In genomic region chr5:18745988-18746615, GRCh38 we compare ENCODE assay signal across 8 cellular contexts.
A peak's percentile ranks its signal among the peaks of the same experiment; 100 is the strongest.
DNase-seq lines count a peak whose midpoint lies in the region; ATAC-seq lines count a peak whose summit lies in the region.

No MANE protein-coding gene starts in this region.

- DNase-seq in activated CD4-positive, CD25-positive, alpha-beta regulatory T cell treated with anti-CD3 and anti-CD28 coated beads, Interleukin-2, amount 50 U/mL, for 72 hours, result no peak
- peak; percentile 1 for DNase-seq in NCI-H1048 (lab: John Stamatoyannopoulos, UW)
- peak in 1 of 2 donors; percentile 35 for DNase-seq in central memory CD8-positive, alpha-beta T cell (ENCODE audit: low spot score in 2 of 2)
- peak; percentile 79 for DNase-seq in natural killer cell treated with Interleukin-12 subunit alpha and Interleukin-12 subunit beta and Interleukin-15 and Interleukin-18, amount 100 ng/mL, for 72 hours (ENCODE audit: low spot score)
- no peak for DNase-seq in GM03348 (ENCODE audit: low spot score)

- peaks cover 35% of the 10 kb centered on the region for H3K4me1 Mint-ChIP-seq in T-helper 1 cell treated with Interleukin-12 subunit alpha and Interleukin-12 subunit beta and Interleukin-4 antibody, amounts not matched to agents 30 μg/mL and 1 μg/mL, for 36 hours (ENCODE audit: low read depth)
- peaks cover 42% of the 10 kb centered on the region for H3K4me1 Mint-ChIP-seq in central memory CD8-positive, alpha-beta T cell
- peaks cover 40 to 56% of the 10 kb centered on the region in 2 donors for H3K4me1 Mint-ChIP-seq in natural killer cell treated with Interleukin-12 subunit alpha and Interleukin-12 subunit beta and Interleukin-15 and Interleukin-18, amount 100 ng/mL, for 72 hours (ENCODE audit: low read depth in 2 of 2)

- peaks cover 29% of the 10 kb centered on the region for H3K36me3 Mint-ChIP-seq in T-helper 1 cell treated with Interleukin-12 subunit alpha and Interleukin-12 subunit beta and Interleukin-4 antibody, amounts not matched to agents 30 μg/mL and 1 μg/mL, for 36 hours (ENCODE audit: low read depth)
- peaks cover 18% of the 10 kb centered on the region for H3K36me3 Mint-ChIP-seq in central memory CD8-positive, alpha-beta T cell (ENCODE audit: insufficient read depth)
- no peaks in the 10 kb centered on the region for H3K36me3 Mint-ChIP-seq in natural killer cell treated with Interleukin-12 subunit alpha and Interleukin-12 subunit beta and Interleukin-15 and Interleukin-18, amount 100 ng/mL, for 72 hours

- ATAC-seq in activated CD4-positive, CD25-positive, alpha-beta regulatory T cell treated with anti-CD3 and anti-CD28 coated beads, Interleukin-2, amount 50 U/mL, for 24 hours, result peak; percentile 86 to 89
- ATAC-seq in HG02759 (IDR thresholded peaks at IDR 0.05; ENCODE audit: unreplicated experiment), result peak; percentile 76
- ATAC-seq in central memory CD8-positive, alpha-beta T cell (replicated peaks; ENCODE audit: extremely low read depth, poor library complexity, severe bottlenecking), result peak; percentile 81
- peak; percentile 85 to 93 for ATAC-seq in natural killer cell treated with Interleukin-12 subunit alpha and Interleukin-12 subunit beta and Interleukin-15 and Interleukin-18, amount 100 ng/mL, for 72 hours

- peak overlapping the region; percentile 92 for H3K4me3 Mint-ChIP-seq in T-helper 1 cell treated with Interleukin-12 subunit alpha and Interleukin-12 subunit beta and Interleukin-4 antibody, amounts not matched to agents 30 μg/mL and 1 μg/mL, for 36 hours
- peak overlapping the region; percentile 92 for H3K4me3 Mint-ChIP-seq in central memory CD8-positive, alpha-beta T cell
- H3K4me3 Mint-ChIP-seq in natural killer cell treated with Interleukin-12 subunit alpha and Interleukin-12 subunit beta and Interleukin-15 and Interleukin-18, amount 100 ng/mL, for 72 hours, result peak overlapping the region; percentile 87

- no peaks in the 10 kb centered on the region for H3K27me3 Mint-ChIP-seq in T-helper 1 cell treated with Interleukin-12 subunit alpha and Interleukin-12 subunit beta and Interleukin-4 antibody, amounts not matched to agents 30 μg/mL and 1 μg/mL, for 36 hours (ENCODE audit: low read depth)
- H3K27me3 Mint-ChIP-seq in central memory CD8-positive, alpha-beta T cell, result no peaks in the 10 kb centered on the region
- H3K27me3 Mint-ChIP-seq in natural killer cell treated with Interleukin-12 subunit alpha and Interleukin-12 subunit beta and Interleukin-15 and Interleukin-18, amount 100 ng/mL, for 72 hours, result no peaks in the 10 kb centered on the region

- peaks cover 4% of the 10 kb centered on the region for H3K9me3 Mint-ChIP-seq in T-helper 1 cell treated with Interleukin-12 subunit alpha and Interleukin-12 subunit beta and Interleukin-4 antibody, amounts not matched to agents 30 μg/mL and 1 μg/mL, for 36 hours
- H3K9me3 Mint-ChIP-seq in central memory CD8-positive, alpha-beta T cell, result no peaks in the 10 kb centered on the region
- peaks cover 3% of the 10 kb centered on the region for H3K9me3 Mint-ChIP-seq in natural killer cell treated with Interleukin-12 subunit alpha and Interleukin-12 subunit beta and Interleukin-15 and Interleukin-18, amount 100 ng/mL, for 72 hours

- peak overlapping the region; percentile 94 for H3K27ac Mint-ChIP-seq in T-helper 1 cell treated with Interleukin-12 subunit alpha and Interleukin-12 subunit beta and Interleukin-4 antibody, amounts not matched to agents 30 μg/mL and 1 μg/mL, for 36 hours
- peak overlapping the region; percentile 96 for H3K27ac Mint-ChIP-seq in central memory CD8-positive, alpha-beta T cell (ENCODE audit: low read depth)
- H3K27ac Mint-ChIP-seq in natural killer cell treated with Interleukin-12 subunit alpha and Interleukin-12 subunit beta and Interleukin-15 and Interleukin-18, amount 100 ng/mL, for 72 hours, result peak overlapping the region; percentile 89 to 99

Comparison
In these comparisons a context has a peak if more than half of its experiments do, and no peak if none do; other contexts are left out.
1. DNase-seq: peak in NCI-H1048 (single experiment) and natural killer cell treated with Interleukin-12 subunit alpha and Interleukin-12 subunit beta and Interleukin-15 and Interleukin-18, amount 100 ng/mL, for 72 hours (single experiment); none in activated CD4-positive, CD25-positive, alpha-beta regulatory T cell treated with anti-CD3 and anti-CD28 coated beads, Interleukin-2, amount 50 U/mL, for 72 hours (single experiment) and GM03348 (single experiment).
2. Peak in every context shown above with its lines, with median percentiles within 50 percentile points of each other: ATAC-seq, H3K27ac Mint-ChIP-seq and H3K4me3 Mint-ChIP-seq.